Comparison of ENCODE assay signal across 1 cellular context in the genomic region with DNA sequence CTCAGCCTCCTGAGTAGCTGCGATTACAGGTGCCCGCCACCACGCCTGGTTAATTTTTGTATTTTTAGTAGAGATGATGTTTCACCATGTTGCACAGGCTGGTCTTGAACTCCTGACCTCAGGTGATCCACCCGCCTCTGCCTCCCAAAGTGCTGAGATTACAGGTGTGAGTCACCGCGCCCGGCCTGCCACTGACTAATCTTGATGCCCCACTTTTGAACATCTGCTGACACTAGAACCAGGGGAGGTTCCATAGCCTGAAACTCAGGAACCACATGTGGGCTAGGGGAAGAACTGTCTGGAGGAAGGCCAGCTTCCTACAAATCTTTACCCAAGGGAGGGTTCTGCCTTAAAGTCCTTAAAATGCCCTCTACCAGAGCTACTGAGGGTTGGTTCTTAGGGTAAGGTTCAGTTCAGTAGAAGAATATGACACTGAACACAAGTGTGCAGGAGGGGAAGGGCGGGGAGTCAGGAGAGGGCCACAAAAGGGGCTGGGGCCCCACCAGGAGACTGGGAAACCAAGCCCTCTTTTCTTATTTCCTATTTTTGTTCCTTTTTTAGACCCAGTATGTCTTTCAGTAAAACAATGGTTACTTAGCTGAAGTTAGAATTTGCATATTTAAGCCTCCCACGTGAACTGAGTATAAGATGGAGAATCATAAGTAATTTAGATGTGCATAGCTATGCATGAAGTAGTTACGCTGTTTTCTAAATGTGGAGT.
TF ChIP-seq lines count a peak whose summit lies in the region.

No MANE protein-coding gene starts in this region.

TF ChIP-seq in HepG2, 621 proteins besides CTCF, POLR2A, EP300 and RAD21:
- TF ChIP-seq RFX3 (CRISPR knock-in tag; IDR thresholded peaks at IDR 0.05) (no peak), ZNF543 (CRISPR knock-in tag; IDR thresholded peaks at IDR 0.05) (no peak), NFKBIZ (CRISPR knock-in tag; IDR thresholded peaks at IDR 0.05) (no peak), ZNF530 (CRISPR knock-in tag; IDR thresholded peaks at IDR 0.05; ENCODE audit: low read depth) (no peak), U2AF1 (optimal IDR thresholded peaks at IDR 0.05; ENCODE audit: low read depth, low read length) (no peak)
- TF ChIP-seq, protein P1, sequence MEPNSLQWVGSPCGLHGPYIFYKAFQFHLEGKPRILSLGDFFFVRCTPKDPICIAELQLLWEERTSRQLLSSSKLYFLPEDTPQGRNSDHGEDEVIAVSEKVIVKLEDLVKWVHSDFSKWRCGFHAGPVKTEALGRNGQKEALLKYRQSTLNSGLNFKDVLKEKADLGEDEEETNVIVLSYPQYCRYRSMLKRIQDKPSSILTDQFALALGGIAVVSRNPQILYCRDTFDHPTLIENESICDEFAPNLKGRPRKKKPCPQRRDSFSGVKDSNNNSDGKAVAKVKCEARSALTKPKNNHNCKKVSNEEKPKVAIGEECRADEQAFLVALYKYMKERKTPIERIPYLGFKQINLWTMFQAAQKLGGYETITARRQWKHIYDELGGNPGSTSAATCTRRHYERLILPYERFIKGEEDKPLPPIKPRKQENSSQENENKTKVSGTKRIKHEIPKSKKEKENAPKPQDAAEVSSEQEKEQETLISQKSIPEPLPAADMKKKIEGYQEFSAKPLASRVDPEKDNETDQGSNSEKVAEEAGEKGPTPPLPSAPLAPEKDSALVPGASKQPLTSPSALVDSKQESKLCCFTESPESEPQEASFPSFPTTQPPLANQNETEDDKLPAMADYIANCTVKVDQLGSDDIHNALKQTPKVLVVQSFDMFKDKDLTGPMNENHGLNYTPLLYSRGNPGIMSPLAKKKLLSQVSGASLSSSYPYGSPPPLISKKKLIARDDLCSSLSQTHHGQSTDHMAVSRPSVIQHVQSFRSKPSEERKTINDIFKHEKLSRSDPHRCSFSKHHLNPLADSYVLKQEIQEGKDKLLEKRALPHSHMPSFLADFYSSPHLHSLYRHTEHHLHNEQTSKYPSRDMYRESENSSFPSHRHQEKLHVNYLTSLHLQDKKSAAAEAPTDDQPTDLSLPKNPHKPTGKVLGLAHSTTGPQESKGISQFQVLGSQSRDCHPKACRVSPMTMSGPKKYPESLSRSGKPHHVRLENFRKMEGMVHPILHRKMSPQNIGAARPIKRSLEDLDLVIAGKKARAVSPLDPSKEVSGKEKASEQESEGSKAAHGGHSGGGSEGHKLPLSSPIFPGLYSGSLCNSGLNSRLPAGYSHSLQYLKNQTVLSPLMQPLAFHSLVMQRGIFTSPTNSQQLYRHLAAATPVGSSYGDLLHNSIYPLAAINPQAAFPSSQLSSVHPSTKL (CRISPR knock-in tag; IDR thresholded peaks at IDR 0.05) = no peak
